ENCODE assay signal across 1 cellular context in genomic region chr5:1363581-1363980, GRCh38.
TF ChIP-seq lines count a peak whose summit lies in the region.

No MANE protein-coding gene starts in this region.

TF ChIP-seq in K562, 482 proteins besides CTCF, POLR2A, EP300 and RAD21:
- no peak for TF ChIP-seq ZNF445 (CRISPR knock-in tag; IDR thresholded peaks at IDR 0.05; ENCODE audit: low read depth)
- no peak for TF ChIP-seq ELF4 (CRISPR knock-in tag; IDR thresholded peaks at IDR 0.05)
- TF ChIP-seq CREB3 (tag; conservative IDR thresholded peaks at IDR 0.05; ENCODE audit: low read depth), result no peak
- TF ChIP-seq ZNF766 (CRISPR knock-in tag; conservative IDR thresholded peaks at IDR 0.05), result no peak
- 0 out of 2 replicates have a peak, but pooled peaks have one; percentile 22 for TF ChIP-seq USF2 (CRISPR knock-in tag; IDR thresholded peaks at IDR 0.05)
- TF ChIP-seq UBTF (IDR thresholded peaks at IDR 0.05; ENCODE audit: borderline replicate concordance in 1 of 2, low read depth in 2 of 2, low read length in 2 of 2), result no peak
- TF ChIP-seq CEBPG (CRISPR knock-in tag; IDR thresholded peaks at IDR 0.05), result no peak
- TF ChIP-seq CEBPG (tag; conservative IDR thresholded peaks at IDR 0.05 in 1 of 2, IDR thresholded peaks at IDR 0.05 in 1 of 2), result no peak
- no peak for TF ChIP-seq FOXP1 (CRISPR knock-in tag; IDR thresholded peaks at IDR 0.05)
- TF ChIP-seq USF1 (CRISPR knock-in tag; IDR thresholded peaks at IDR 0.05), result peak; percentile 46
- no peak for TF ChIP-seq RERE (CRISPR knock-in tag; IDR thresholded peaks at IDR 0.05; ENCODE audit: borderline replicate concordance)
- no peak for TF ChIP-seq MLX (CRISPR knock-in tag; conservative IDR thresholded peaks at IDR 0.05)
- no peak for TF ChIP-seq THAP7 (CRISPR knock-in tag; IDR thresholded peaks at IDR 0.05)
- TF ChIP-seq CEBPZ (IDR thresholded peaks at IDR 0.05; ENCODE audit: borderline replicate concordance, low read depth, low read length), result no peak
- TF ChIP-seq NR2F6 (CRISPR knock-in tag; IDR thresholded peaks at IDR 0.05), result no peak
